ENCODE assay signal across 1 cellular context in genomic region chr4:119212964-119213606, GRCh38.
TF ChIP-seq lines count a peak whose summit lies in the region.

No MANE protein-coding gene starts in this region.

TF ChIP-seq in HepG2, 621 proteins besides CTCF, POLR2A, EP300 and RAD21 (continued from another document and continues in another):
- TF ChIP-seq CSRNP2 (CRISPR knock-in tag; conservative IDR thresholded peaks at IDR 0.05; ENCODE audit: low read depth) (no peak), ZFP90 (CRISPR knock-in tag; IDR thresholded peaks at IDR 0.05; ENCODE audit: borderline replicate concordance) (0 out of 2 replicates have a peak, but pooled peaks have one; percentile 13), EED (CRISPR knock-in tag; IDR thresholded peaks at IDR 0.05) (peak; percentile 78; the same call in 1 of the 2 replicates), ZNF747 (CRISPR knock-in tag; IDR thresholded peaks at IDR 0.05; ENCODE audit: borderline replicate concordance) (no peak), DNMT3B (CRISPR knock-in tag; conservative IDR thresholded peaks at IDR 0.05) (no peak), ZFX (CRISPR knock-in tag; IDR thresholded peaks at IDR 0.05; ENCODE audit: low read depth) (peak; percentile 88), HMGXB4 (CRISPR knock-in tag; IDR thresholded peaks at IDR 0.05; ENCODE audit: borderline replicate concordance in 1 of 2, low read depth in 1 of 2) (peak; percentile 85 to 95), GTF3A (CRISPR knock-in tag; conservative IDR thresholded peaks at IDR 0.05) (peak; percentile 54; the same call in 1 of the 2 replicates), ZNF275 (CRISPR knock-in tag; IDR thresholded peaks at IDR 0.05; ENCODE audit: borderline replicate concordance) (peak; percentile 80; the same call in 1 of the 2 replicates), ZFP36L1 (CRISPR knock-in tag; IDR thresholded peaks at IDR 0.05) (no peak), DMTF1 (CRISPR knock-in tag; IDR thresholded peaks at IDR 0.05) (no peak), NFE2 (CRISPR knock-in tag; IDR thresholded peaks at IDR 0.05) (no peak), ZNF281 (CRISPR knock-in tag; IDR thresholded peaks at IDR 0.05; ENCODE audit: borderline replicate concordance) (peak; percentile 4; the same call in 1 of the 2 replicates), SP140L (CRISPR knock-in tag; IDR thresholded peaks at IDR 0.05; ENCODE audit: borderline replicate concordance) (no peak), GABPB1 (CRISPR knock-in tag; IDR thresholded peaks at IDR 0.05) (peak; percentile 58; the same call in 1 of the 2 replicates), CBX5 (CRISPR knock-in tag; IDR thresholded peaks at IDR 0.05; ENCODE audit: borderline replicate concordance) (0 out of 2 replicates have a peak, but pooled peaks have one; percentile 82), JARID2 (CRISPR knock-in tag; IDR thresholded peaks at IDR 0.05; ENCODE audit: insufficient replicate concordance) (peak; percentile 82), UBTF (CRISPR knock-in tag; IDR thresholded peaks at IDR 0.05) (peak; percentile 95), ISX (CRISPR knock-in tag; conservative IDR thresholded peaks at IDR 0.05) (no peak), TCF12 (IDR thresholded peaks at IDR 0.05) (no peak), TCF12 (CRISPR knock-in tag; IDR thresholded peaks at IDR 0.05) (0 out of 2 replicates have a peak, but pooled peaks have one; percentile 70), ZNF761 (CRISPR knock-in tag; conservative IDR thresholded peaks at IDR 0.05) (peak; percentile 67; the same call in 1 of the 2 replicates), ZNF660 (CRISPR knock-in tag; IDR thresholded peaks at IDR 0.05; ENCODE audit: borderline replicate concordance, low read depth) (no peak), MED1 (CRISPR knock-in tag; IDR thresholded peaks at IDR 0.05) (no peak; the same call in none of the 2 replicates), AFF4 (CRISPR knock-in tag; IDR thresholded peaks at IDR 0.05) (0 out of 2 replicates have a peak, but pooled peaks have one; percentile 40), HIC2 (CRISPR knock-in tag; IDR thresholded peaks at IDR 0.05; ENCODE audit: low read depth) (peak; percentile 49; the same call in 1 of the 2 replicates), ZMYM3 (CRISPR knock-in tag; IDR thresholded peaks at IDR 0.05) (peak; percentile 62; the same call in 1 of the 2 replicates), CBFB (CRISPR knock-in tag; IDR thresholded peaks at IDR 0.05) (0 out of 2 replicates have a peak, but pooled peaks have one; percentile 44), XRCC5 (optimal IDR thresholded peaks at IDR 0.05; ENCODE audit: low read length) (peak; percentile 90), SP4 (CRISPR knock-in tag; IDR thresholded peaks at IDR 0.05) (peak; percentile 26), CBX1 (IDR thresholded peaks at IDR 0.05; ENCODE audit: low read depth) (peak; percentile 27), ELF3 (CRISPR knock-in tag; IDR thresholded peaks at IDR 0.05) (peak; percentile 23), E2F1 (CRISPR knock-in tag; IDR thresholded peaks at IDR 0.05) (0 out of 2 replicates have a peak, but pooled peaks have one; percentile 52), ZNF607 (CRISPR knock-in tag; IDR thresholded peaks at IDR 0.05; ENCODE audit: borderline replicate concordance) (no peak), ZNF772 (CRISPR knock-in tag; IDR thresholded peaks at IDR 0.05) (peak; percentile 53; the same call in 1 of the 2 replicates), NR2F2 (IDR thresholded peaks at IDR 0.05; ENCODE audit: borderline replicate concordance, low read depth) (0 out of 2 replicates have a peak, but pooled peaks have one; percentile 64), ARHGAP35 (CRISPR knock-in tag; IDR thresholded peaks at IDR 0.05; ENCODE audit: borderline replicate concordance) (no peak; the same call in 1 of the 2 replicates), HIVEP1 (CRISPR knock-in tag; IDR thresholded peaks at IDR 0.05) (0 out of 2 replicates have a peak, but pooled peaks have one; percentile 9), ZNF256 (CRISPR knock-in tag; conservative IDR thresholded peaks at IDR 0.05) (no peak), ZSCAN12 (CRISPR knock-in tag; IDR thresholded peaks at IDR 0.05) (no peak), RFX5 (IDR thresholded peaks at IDR 0.05; ENCODE audit: low read depth, low read length) (no peak), CENPT (CRISPR knock-in tag; IDR thresholded peaks at IDR 0.05; ENCODE audit: low read depth) (no peak), ZFP37 (CRISPR knock-in tag; IDR thresholded peaks at IDR 0.05; ENCODE audit: borderline replicate concordance) (0 out of 2 replicates have a peak, but pooled peaks have one; percentile 12), ZNF446 (CRISPR knock-in tag; IDR thresholded peaks at IDR 0.05) (no peak)
